Comparison of ENCODE assay signal across 15 cellular contexts in genomic region chr3:151537751-151538150, GRCh38.
A peak's percentile ranks its signal among the peaks of the same experiment; 100 is the strongest.
DNase-seq lines count a peak whose midpoint lies in the region; ATAC-seq and TF ChIP-seq lines count a peak whose summit lies in the region.
"Had no signal": no experiment of that assay in that cellular context is flagged by ENCODE, and none has a peak within 500 bp of the region (broad histone marks: within the 10 kb centered on the region; RNA-seq: fewer than 3 reads in every experiment).

No MANE protein-coding gene starts in this region.

- 0 out of 2 replicates have a peak, but pooled peaks cover 4% of the 10 kb centered on the region for H3K9me3 ChIP-seq in SK-N-SH
- H3K9me3 ChIP-seq in adrenal gland (replicated peaks in 1 of 3): no peaks in the 10 kb centered on the region
- H3K9me3 ChIP-seq: vagina had no signal

- H3K4me3 ChIP-seq in SK-N-SH (ENCODE audit: low read depth in 2 of 2, low read length in 1 of 2): no peak overlapping the region
- H3K4me3 ChIP-seq in foreskin fibroblast (ENCODE audit: low read depth in 1 of 2, low read length in 2 of 2): no peak overlapping the region
- H3K4me3 ChIP-seq in adrenal gland: no peak overlapping the region
- H3K4me3 ChIP-seq: vagina had no signal

- H3K27me3 Mint-ChIP-seq in T-cell: no peaks in the 10 kb centered on the region

- H3F3A ChIP-seq in SK-N-SH (replicated peaks; ENCODE audit: insufficient read depth): peaks cover 36% of the 10 kb centered on the region

- H3K4me1 Mint-ChIP-seq in T-cell: no peaks in the 10 kb centered on the region

- intact Hi-C loops in sciatic nerve (cut with DNase I): no loop called here
- intact Hi-C loops in adrenal gland (cut with DNase I): no loop called here

- no peaks in the 10 kb centered on the region for H3K79me2 ChIP-seq in SK-N-SH (ENCODE audit: insufficient read depth)

- no peaks in the 10 kb centered on the region for H3K27me3 ChIP-seq in SK-N-SH (ENCODE audit: insufficient read depth)
- H3K27me3 ChIP-seq in adrenal gland: no peaks in the 10 kb centered on the region
- H3K27me3 ChIP-seq: vagina had no signal

- ATAC-seq in sciatic nerve (peak; percentile 47), HG03159 (IDR thresholded peaks at IDR 0.05; ENCODE audit: unreplicated experiment) (no peak), T-cell (replicated peaks in 1 of 4) (no peak)
- ATAC-seq: activated T-cell treated with anti-CD3 and anti-CD28 coated beads, Interleukin-2, amount 50 U/mL, for 72 hours had no signal

- 0 out of 2 replicates have a peak overlapping the region, but pooled peaks have one; percentile 8 for H3K9ac ChIP-seq in SK-N-SH

- H3K27ac ChIP-seq in SK-N-SH (ENCODE audit: low read depth in 2 of 2, low read length in 1 of 2): peak overlapping the region in 1 of 2 experiments; percentile 60; a peak in 2 of 4 replicates
- peak overlapping the region in 1 of 5 donors; percentile 2 for H3K27ac ChIP-seq in adrenal gland
- H3K27ac ChIP-seq: vagina had no signal

- H3K27ac Mint-ChIP-seq in T-cell: no peak overlapping the region
- H3K27ac Mint-ChIP-seq: activated T-cell treated with anti-CD3 and anti-CD28 coated beads, Interleukin-2, amount 50 U/mL, for 72 hours had no signal

- H3K9me3 Mint-ChIP-seq in T-cell: peaks cover 0 to 4% (median 4%) of the 10 kb centered on the region in 3 donors

- H3K4me3 Mint-ChIP-seq in T-cell: no peak overlapping the region
- H3K4me3 Mint-ChIP-seq: activated T-cell treated with anti-CD3 and anti-CD28 coated beads, Interleukin-2, amount 50 U/mL, for 72 hours had no signal

- TF ChIP-seq CTCF in SK-N-SH (IDR thresholded peaks at IDR 0.05) (no peak), foreskin fibroblast (IDR thresholded peaks at IDR 0.05; ENCODE audit: low read depth, low read length) (no peak), adrenal gland (IDR thresholded peaks at IDR 0.05) (no peak)

- H3K4me2 ChIP-seq in SK-N-SH: 0 out of 2 replicates have a peak overlapping the region, but pooled peaks have one; percentile 23

- peaks cover 0 to 15% of the 10 kb centered on the region in 2 experiments; a peak in 2 of 4 replicates for H3K4me1 ChIP-seq in SK-N-SH (ENCODE audit: control insufficient read depth in 1 of 2, insufficient read depth in 2 of 2, low read depth in 1 of 2, low read length in 1 of 2)
- H3K4me1 ChIP-seq in adrenal gland (replicated peaks in 1 of 2): no peaks in the 10 kb centered on the region

- no peak for TF ChIP-seq POLR2A in adrenal gland (IDR thresholded peaks at IDR 0.05)

- DNase-seq in EH (ENCODE audit: low read depth) (peak; percentile 8), SK-N-SH (no peak), foreskin fibroblast (peak; percentile 32 to 57), sciatic nerve (ENCODE audit: low spot score) (no peak), adrenal gland (no peak), NCI-H526 treated with DMSO at 0.1 percent for 48 hours (lab: John Stamatoyannopoulos, UW) (no peak), T-cell (no peak)
- DNase-seq: activated CD4-positive, alpha-beta T cell treated with anti-CD3 and anti-CD28 coated beads for 1 hour; activated T-cell treated with anti-CD3 and anti-CD28 coated beads, Interleukin-2, amount 50 U/mL, for 72 hours; central memory CD4-positive, alpha-beta T cell; DMS79; erythroblast; NCI-H1694 had no signal

- H3K36me3 ChIP-seq in SK-N-SH (replicated peaks in 1 of 2; ENCODE audit: control insufficient read depth in 1 of 2, insufficient read depth in 2 of 2, low read length in 1 of 2) (no peaks in the 10 kb centered on the region), adrenal gland (replicated peaks in 1 of 2) (no peaks in the 10 kb centered on the region)
- H3K36me3 ChIP-seq: vagina had no signal

- TF ChIP-seq RAD21 in SK-N-SH (IDR thresholded peaks at IDR 0.05; ENCODE audit: low read length): no peak

- CTCF ChIA-PET in SK-N-SH (lab: Yijun Ruan, JAX) (no interaction called here), T-cell (lab: Charles Lee) (no interaction called here)

- POLR2A ChIA-PET in SK-N-SH (lab: Yijun Ruan, JAX) (no interaction called here), T-cell (lab: Charles Lee) (no interaction called here)

- no peaks in the 10 kb centered on the region for H3K9me2 ChIP-seq in SK-N-SH

- no peaks in the 10 kb centered on the region for H4K20me1 ChIP-seq in SK-N-SH (ENCODE audit: insufficient read depth)

- no peaks in the 10 kb centered on the region for H3K36me3 Mint-ChIP-seq in T-cell

- no peak overlapping the region for H2AFZ ChIP-seq in SK-N-SH (ENCODE audit: low read depth)

- no peak for TF ChIP-seq EP300 in SK-N-SH (IDR thresholded peaks at IDR 0.05; ENCODE audit: borderline replicate concordance in 1 of 2, low read depth in 1 of 2, low read length in 1 of 2)

- 10% methylated on average over 3 of the region's 3 CpGs for WGBS in SK-N-SH (ENCODE audit: low lambda C conversion rate)
- WGBS in adrenal gland, 4 donors: 64 to 70% (median 67%) methylated on average over 3 of the region's 3 CpGs

TF ChIP-seq in SK-N-SH, 30 proteins besides CTCF, POLR2A, EP300 and RAD21:
- TF ChIP-seq NFIC (IDR thresholded peaks at IDR 0.05; ENCODE audit: borderline replicate concordance): peak; percentile 19; the same call in 1 of the 2 replicates
- no peak for TF ChIP-seq RXRA (IDR thresholded peaks at IDR 0.05; ENCODE audit: borderline replicate concordance, low read depth)

Comparison
In these comparisons a context has a peak if more than half of its experiments do, and no peak if none do; other contexts are left out.
1. DNase-seq: peak in EH (single experiment) and foreskin fibroblast (2 of 2); none in SK-N-SH (single experiment), sciatic nerve (single experiment), adrenal gland (0 of 7), NCI-H526 treated with DMSO at 0.1 percent for 48 hours (single experiment) and T-cell (0 of 34).